2 cellular contexts compared by ENCODE assay signal in the genomic region with DNA sequence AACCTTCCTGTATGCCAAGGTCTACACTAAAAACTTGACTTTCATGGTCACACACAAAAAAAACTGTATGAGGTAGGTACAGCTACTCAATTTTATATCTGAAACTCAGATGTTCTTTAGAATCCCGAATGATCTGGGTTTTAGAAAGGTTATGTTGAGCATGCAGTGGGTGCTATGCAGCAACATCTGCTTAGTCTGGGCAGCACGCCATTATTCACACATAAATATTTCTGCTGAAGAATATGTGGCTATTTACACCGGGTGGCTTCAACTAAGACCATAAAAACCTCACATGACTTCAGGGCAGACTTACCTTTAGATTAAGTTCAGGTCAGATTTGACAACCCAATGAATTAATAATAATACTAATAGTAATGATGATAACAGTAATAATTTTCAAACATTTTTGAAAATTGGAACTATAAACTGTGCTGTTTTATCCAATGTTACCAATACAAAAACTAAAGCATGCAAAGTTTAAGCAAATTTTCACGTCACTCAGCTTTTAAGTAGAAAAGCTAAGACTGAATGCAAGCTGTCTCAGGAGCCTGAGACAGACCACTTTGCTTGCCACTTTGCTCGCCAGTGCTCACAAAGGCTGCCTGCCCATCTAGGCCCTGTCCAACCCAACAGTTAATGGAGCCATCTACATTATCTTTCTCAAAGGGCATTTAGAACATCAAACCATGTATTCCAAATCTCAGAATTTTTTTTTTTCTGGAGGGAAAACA.
TF ChIP-seq lines count a peak whose summit lies in the region.

No MANE protein-coding gene starts in this region.

TF ChIP-seq in SK-N-SH, 30 proteins besides CTCF, POLR2A, EP300 and RAD21 (continued from another document):
- TF ChIP-seq, protein P1, sequence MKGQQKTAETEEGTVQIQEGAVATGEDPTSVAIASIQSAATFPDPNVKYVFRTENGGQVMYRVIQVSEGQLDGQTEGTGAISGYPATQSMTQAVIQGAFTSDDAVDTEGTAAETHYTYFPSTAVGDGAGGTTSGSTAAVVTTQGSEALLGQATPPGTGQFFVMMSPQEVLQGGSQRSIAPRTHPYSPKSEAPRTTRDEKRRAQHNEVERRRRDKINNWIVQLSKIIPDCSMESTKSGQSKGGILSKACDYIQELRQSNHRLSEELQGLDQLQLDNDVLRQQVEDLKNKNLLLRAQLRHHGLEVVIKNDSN (IDR thresholded peaks at IDR 0.05; ENCODE audit: borderline replicate concordance, low read depth) = no peak

TF ChIP-seq in SK-N-SH treated with all-trans-retinoic acid at 6 μM for 48 hours, 23 proteins besides CTCF, POLR2A, EP300 and RAD21 (continued from another document):
- TF ChIP-seq, protein P2, sequence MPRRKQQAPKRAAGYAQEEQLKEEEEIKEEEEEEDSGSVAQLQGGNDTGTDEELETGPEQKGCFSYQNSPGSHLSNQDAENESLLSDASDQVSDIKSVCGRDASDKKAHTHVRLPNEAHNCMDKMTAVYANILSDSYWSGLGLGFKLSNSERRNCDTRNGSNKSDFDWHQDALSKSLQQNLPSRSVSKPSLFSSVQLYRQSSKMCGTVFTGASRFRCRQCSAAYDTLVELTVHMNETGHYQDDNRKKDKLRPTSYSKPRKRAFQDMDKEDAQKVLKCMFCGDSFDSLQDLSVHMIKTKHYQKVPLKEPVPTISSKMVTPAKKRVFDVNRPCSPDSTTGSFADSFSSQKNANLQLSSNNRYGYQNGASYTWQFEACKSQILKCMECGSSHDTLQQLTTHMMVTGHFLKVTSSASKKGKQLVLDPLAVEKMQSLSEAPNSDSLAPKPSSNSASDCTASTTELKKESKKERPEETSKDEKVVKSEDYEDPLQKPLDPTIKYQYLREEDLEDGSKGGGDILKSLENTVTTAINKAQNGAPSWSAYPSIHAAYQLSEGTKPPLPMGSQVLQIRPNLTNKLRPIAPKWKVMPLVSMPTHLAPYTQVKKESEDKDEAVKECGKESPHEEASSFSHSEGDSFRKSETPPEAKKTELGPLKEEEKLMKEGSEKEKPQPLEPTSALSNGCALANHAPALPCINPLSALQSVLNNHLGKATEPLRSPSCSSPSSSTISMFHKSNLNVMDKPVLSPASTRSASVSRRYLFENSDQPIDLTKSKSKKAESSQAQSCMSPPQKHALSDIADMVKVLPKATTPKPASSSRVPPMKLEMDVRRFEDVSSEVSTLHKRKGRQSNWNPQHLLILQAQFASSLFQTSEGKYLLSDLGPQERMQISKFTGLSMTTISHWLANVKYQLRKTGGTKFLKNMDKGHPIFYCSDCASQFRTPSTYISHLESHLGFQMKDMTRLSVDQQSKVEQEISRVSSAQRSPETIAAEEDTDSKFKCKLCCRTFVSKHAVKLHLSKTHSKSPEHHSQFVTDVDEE (CRISPR knock-in tag; IDR thresholded peaks at IDR 0.05) = no peak
- TF ChIP-seq TCF4 (CRISPR knock-in tag; IDR thresholded peaks at IDR 0.05; ENCODE audit: borderline replicate concordance) (no peak), ESRRG (CRISPR knock-in tag; IDR thresholded peaks at IDR 0.05) (no peak)
